Comparison of ENCODE assay signal across 1 cellular context in genomic region chr2:225328192-225328591, GRCh38.
TF ChIP-seq lines count a peak whose summit lies in the region.

No MANE protein-coding gene starts in this region.

TF ChIP-seq in GM12878, 131 proteins besides CTCF, POLR2A, EP300 and RAD21 (continued from another document):
- TF ChIP-seq CUX1 (IDR thresholded peaks at IDR 0.05; ENCODE audit: insufficient replicate concordance, low read depth, low read length) (no peak), MYC (IDR thresholded peaks at IDR 0.05; ENCODE audit: insufficient read depth, insufficient read length, insufficient replicate concordance, low read length, severe bottlenecking) (no peak), SIN3A (IDR thresholded peaks at IDR 0.05; ENCODE audit: low read depth, low read length) (no peak), STAT1 (conservative IDR thresholded peaks at IDR 0.05) (no peak), E4F1 (IDR thresholded peaks at IDR 0.05; ENCODE audit: borderline replicate concordance, partially characterized antibody) (no peak)
- TF ChIP-seq, protein P1, sequence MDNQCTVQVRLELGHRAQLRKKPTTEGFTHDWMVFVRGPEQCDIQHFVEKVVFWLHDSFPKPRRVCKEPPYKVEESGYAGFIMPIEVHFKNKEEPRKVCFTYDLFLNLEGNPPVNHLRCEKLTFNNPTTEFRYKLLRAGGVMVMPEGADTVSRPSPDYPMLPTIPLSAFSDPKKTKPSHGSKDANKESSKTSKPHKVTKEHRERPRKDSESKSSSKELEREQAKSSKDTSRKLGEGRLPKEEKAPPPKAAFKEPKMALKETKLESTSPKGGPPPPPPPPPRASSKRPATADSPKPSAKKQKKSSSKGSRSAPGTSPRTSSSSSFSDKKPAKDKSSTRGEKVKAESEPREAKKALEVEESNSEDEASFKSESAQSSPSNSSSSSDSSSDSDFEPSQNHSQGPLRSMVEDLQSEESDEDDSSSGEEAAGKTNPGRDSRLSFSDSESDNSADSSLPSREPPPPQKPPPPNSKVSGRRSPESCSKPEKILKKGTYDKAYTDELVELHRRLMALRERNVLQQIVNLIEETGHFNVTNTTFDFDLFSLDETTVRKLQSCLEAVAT (IDR thresholded peaks at IDR 0.05), result no peak
TF ChIP-seq in GM12878: peak in this region for 0.
